1 cellular context compared by ENCODE assay signal in genomic region chr18:64679121-64679520, GRCh38.
TF ChIP-seq lines count a peak whose summit lies in the region.

No MANE protein-coding gene starts in this region.

TF ChIP-seq in GM23338, 12 proteins besides CTCF, POLR2A, EP300 and RAD21 (continued from another document):
- TF ChIP-seq ZNF462 (CRISPR knock-in tag; IDR thresholded peaks at IDR 0.05): no peak
- TF ChIP-seq, protein P1, sequence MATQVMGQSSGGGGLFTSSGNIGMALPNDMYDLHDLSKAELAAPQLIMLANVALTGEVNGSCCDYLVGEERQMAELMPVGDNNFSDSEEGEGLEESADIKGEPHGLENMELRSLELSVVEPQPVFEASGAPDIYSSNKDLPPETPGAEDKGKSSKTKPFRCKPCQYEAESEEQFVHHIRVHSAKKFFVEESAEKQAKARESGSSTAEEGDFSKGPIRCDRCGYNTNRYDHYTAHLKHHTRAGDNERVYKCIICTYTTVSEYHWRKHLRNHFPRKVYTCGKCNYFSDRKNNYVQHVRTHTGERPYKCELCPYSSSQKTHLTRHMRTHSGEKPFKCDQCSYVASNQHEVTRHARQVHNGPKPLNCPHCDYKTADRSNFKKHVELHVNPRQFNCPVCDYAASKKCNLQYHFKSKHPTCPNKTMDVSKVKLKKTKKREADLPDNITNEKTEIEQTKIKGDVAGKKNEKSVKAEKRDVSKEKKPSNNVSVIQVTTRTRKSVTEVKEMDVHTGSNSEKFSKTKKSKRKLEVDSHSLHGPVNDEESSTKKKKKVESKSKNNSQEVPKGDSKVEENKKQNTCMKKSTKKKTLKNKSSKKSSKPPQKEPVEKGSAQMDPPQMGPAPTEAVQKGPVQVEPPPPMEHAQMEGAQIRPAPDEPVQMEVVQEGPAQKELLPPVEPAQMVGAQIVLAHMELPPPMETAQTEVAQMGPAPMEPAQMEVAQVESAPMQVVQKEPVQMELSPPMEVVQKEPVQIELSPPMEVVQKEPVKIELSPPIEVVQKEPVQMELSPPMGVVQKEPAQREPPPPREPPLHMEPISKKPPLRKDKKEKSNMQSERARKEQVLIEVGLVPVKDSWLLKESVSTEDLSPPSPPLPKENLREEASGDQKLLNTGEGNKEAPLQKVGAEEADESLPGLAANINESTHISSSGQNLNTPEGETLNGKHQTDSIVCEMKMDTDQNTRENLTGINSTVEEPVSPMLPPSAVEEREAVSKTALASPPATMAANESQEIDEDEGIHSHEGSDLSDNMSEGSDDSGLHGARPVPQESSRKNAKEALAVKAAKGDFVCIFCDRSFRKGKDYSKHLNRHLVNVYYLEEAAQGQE (IDR thresholded peaks at IDR 0.05; ENCODE audit: unreplicated experiment): no peak
- TF ChIP-seq STAT1 (IDR thresholded peaks at IDR 0.05; ENCODE audit: unreplicated experiment): no peak
- TF ChIP-seq ZNF331 (CRISPR knock-in tag; IDR thresholded peaks at IDR 0.05; ENCODE audit: low read depth): no peak
- TF ChIP-seq, protein P2, sequence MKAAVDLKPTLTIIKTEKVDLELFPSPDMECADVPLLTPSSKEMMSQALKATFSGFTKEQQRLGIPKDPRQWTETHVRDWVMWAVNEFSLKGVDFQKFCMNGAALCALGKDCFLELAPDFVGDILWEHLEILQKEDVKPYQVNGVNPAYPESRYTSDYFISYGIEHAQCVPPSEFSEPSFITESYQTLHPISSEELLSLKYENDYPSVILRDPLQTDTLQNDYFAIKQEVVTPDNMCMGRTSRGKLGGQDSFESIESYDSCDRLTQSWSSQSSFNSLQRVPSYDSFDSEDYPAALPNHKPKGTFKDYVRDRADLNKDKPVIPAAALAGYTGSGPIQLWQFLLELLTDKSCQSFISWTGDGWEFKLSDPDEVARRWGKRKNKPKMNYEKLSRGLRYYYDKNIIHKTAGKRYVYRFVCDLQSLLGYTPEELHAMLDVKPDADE (IDR thresholded peaks at IDR 0.05): no peak
- TF ChIP-seq ZNF114 (CRISPR knock-in tag; IDR thresholded peaks at IDR 0.05): no peak
- no peak for TF ChIP-seq EZH2 (IDR thresholded peaks at IDR 0.05; ENCODE audit: low read depth, unreplicated experiment)
- TF ChIP-seq JUNB (IDR thresholded peaks at IDR 0.05; ENCODE audit: unreplicated experiment): no peak
- no peak for TF ChIP-seq NANOG (IDR thresholded peaks at IDR 0.05; ENCODE audit: borderline replicate concordance)
- TF ChIP-seq CREB1 (CRISPR knock-in tag; IDR thresholded peaks at IDR 0.05; ENCODE audit: low read depth): no peak
TF ChIP-seq in GM23338: peak in this region for 0.
